Comparison of ENCODE assay signal across 8 cellular contexts in the genomic region with DNA sequence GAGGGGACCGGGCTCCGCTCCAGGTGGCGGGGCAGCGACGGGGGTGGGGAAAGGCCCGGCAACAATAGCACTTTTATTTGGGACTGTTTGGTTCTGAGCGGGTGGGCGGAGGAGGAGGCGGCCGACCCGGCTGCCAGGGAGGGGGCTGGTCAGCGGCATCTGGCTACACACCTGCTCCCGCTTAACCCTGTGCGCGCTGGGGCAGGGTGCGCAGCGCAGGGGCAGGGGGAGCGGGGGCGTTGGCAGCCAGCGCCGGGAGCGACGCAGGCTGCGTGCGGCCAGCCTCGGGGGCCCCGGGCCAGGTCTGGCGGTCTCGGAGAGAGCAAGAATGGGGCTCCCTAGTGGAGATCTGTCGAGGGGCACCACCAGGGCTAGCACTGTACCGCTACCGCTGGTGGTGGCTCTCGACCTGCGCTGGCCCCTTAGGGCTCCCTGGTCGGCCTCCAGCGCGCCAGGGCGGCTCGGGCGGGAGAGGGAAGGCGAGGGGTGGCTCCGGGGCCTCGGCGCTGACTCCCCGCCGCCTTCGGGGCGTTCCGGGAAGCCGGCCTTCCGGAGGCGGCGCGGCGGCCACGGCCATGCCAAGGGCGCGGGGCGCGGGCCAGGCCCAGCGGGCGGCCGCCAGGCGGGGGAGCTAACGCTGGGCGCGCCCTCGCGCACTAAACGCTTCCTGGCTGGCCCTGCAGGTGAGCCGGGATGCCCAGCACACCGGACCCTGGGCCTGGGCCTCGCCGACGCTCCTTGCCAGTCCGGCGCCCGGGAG.
DNase-seq lines count a peak whose midpoint lies in the region; ATAC-seq and TF ChIP-seq lines count a peak whose summit lies in the region.

No MANE protein-coding gene starts in this region.

- intact Hi-C loops in lower lobe of right lung (cut with DNase I) (no loop called here), stomach (cut with DNase I; ENCODE audit: low total_unique reads) (no loop called here), lower leg skin (cut with DNase I; ENCODE audit: low total_unique reads) (loop anchor here (10.0 kb wide), 1 partner anchor 247 kb away; no protein-coding TSS in a partner anchor)

- H3K36me3 ChIP-seq in NT2/D1 (ENCODE audit: insufficient read depth, insufficient read length, low read length) (no peaks in the 10 kb centered on the region), lower lobe of right lung (no peaks in the 10 kb centered on the region), stomach (no peaks in the 10 kb centered on the region)

- no peak overlapping the region for H3K9ac ChIP-seq in NT2/D1 (ENCODE audit: insufficient read length, low read depth)

- no peak overlapping the region for H3K4me3 Mint-ChIP-seq in activated CD4-positive, alpha-beta T cell treated with anti-CD3 and anti-CD28 coated beads, Interleukin-2, amount 10 ng/mL, durations not matched to agents 7 days and 5 days

- peak; percentile 13 for DNase-seq in activated CD4-positive, alpha-beta T cell treated with anti-CD3 and anti-CD28 coated beads, Interleukin-2, amount 50 U/mL, for 1 hour
- DNase-seq in activated CD4-positive, alpha-beta T cell treated with anti-CD3 and anti-CD28 coated beads, Interleukin-2, amount 10 ng/mL, durations not matched to agents 7 days and 5 days: no peak
- DNase-seq in NT2/D1 (ENCODE audit: low read depth, low spot score): no peak
- peak; percentile 68 for DNase-seq in lower lobe of right lung
- peak; percentile 89 for DNase-seq in stomach
- no peak for DNase-seq in lower leg skin (ENCODE audit: low spot score in 2 of 2)

- no peak for TF ChIP-seq POLR2A in stomach (IDR thresholded peaks at IDR 0.05)
- no peak for TF ChIP-seq POLR2A in lower leg skin (IDR thresholded peaks at IDR 0.05)

- H3K9me3 ChIP-seq in NT2/D1 (ENCODE audit: insufficient read depth, low read length) (no peaks in the 10 kb centered on the region), lower lobe of right lung (no peaks in the 10 kb centered on the region), stomach (no peaks in the 10 kb centered on the region)

- TF ChIP-seq EP300 in stomach (IDR thresholded peaks at IDR 0.05): no peak

- H3K27me3 Mint-ChIP-seq in activated CD4-positive, alpha-beta T cell treated with anti-CD3 and anti-CD28 coated beads, Interleukin-2, amount 10 ng/mL, durations not matched to agents 7 days and 5 days: peaks cover 37% of the 10 kb centered on the region

- TF ChIP-seq CTCF in lower lobe of right lung (IDR thresholded peaks at IDR 0.05) (no peak), stomach (IDR thresholded peaks at IDR 0.05) (peak in 3 of 7 experiments; percentile 11 to 45 (median 15)), lower leg skin (IDR thresholded peaks at IDR 0.05) (no peak)

- CTCF ChIA-PET in activated CD4-positive, alpha-beta T cell treated with anti-CD3 and anti-CD28 coated beads, Interleukin-2, amount 10 ng/mL, durations not matched to agents 7 days and 5 days (lab: Charles Lee): no interaction called here

- peaks cover 9% of the 10 kb centered on the region for H3K4me1 Mint-ChIP-seq in activated CD4-positive, alpha-beta T cell treated with anti-CD3 and anti-CD28 coated beads, Interleukin-2, amount 10 ng/mL, durations not matched to agents 7 days and 5 days

- 0 to 4% (median 1%) methylated on average over 5 to 78 of the region's 78 CpGs for WGBS in stomach, 5 donors
- WGBS in lower leg skin, 2 donors: 1 to 5% methylated on average over 3 to 45 of the region's 78 CpGs

- H3K27ac ChIP-seq in cingulate gyrus (ENCODE audit: low read depth, low read length) (peak overlapping the region; percentile 60), lower lobe of right lung (peak overlapping the region; percentile 81), stomach (peak overlapping the region; percentile 87 to 95 (median 93))

- POLR2A ChIA-PET in activated CD4-positive, alpha-beta T cell treated with anti-CD3 and anti-CD28 coated beads, Interleukin-2, amount 10 ng/mL, durations not matched to agents 7 days and 5 days (lab: Charles Lee): no interaction called here

- no peak overlapping the region for H3K27ac Mint-ChIP-seq in activated CD4-positive, alpha-beta T cell treated with anti-CD3 and anti-CD28 coated beads, Interleukin-2, amount 10 ng/mL, durations not matched to agents 7 days and 5 days

- ATAC-seq in lower lobe of right lung: peak; percentile 84 to 89
- no peak for ATAC-seq in GM21367 (IDR thresholded peaks at IDR 0.05; ENCODE audit: unreplicated experiment)

- H3K36me3 Mint-ChIP-seq in activated CD4-positive, alpha-beta T cell treated with anti-CD3 and anti-CD28 coated beads, Interleukin-2, amount 10 ng/mL, durations not matched to agents 7 days and 5 days (ENCODE audit: low read depth): no peaks in the 10 kb centered on the region

- H3K27me3 ChIP-seq in NT2/D1 (ENCODE audit: insufficient read depth, insufficient read length) (peaks cover 62% of the 10 kb centered on the region), lower lobe of right lung (ENCODE audit: low read depth) (peaks cover 19% of the 10 kb centered on the region), stomach (peaks cover 0 to 32% (median 14%) of the 10 kb centered on the region in 3 donors)

- H3K4me3 ChIP-seq in NT2/D1 (ENCODE audit: insufficient read length, low read depth): peak overlapping the region; percentile 28
- peak overlapping the region; percentile 57 for H3K4me3 ChIP-seq in lower lobe of right lung
- peak overlapping the region; percentile 45 to 63 (median 52) for H3K4me3 ChIP-seq in stomach
- H3K4me3 ChIP-seq in lower leg skin (ENCODE audit: low read depth, poor library complexity, severe bottlenecking): no peak overlapping the region

- peaks cover 18% of the 10 kb centered on the region for H3K4me1 ChIP-seq in NT2/D1 (ENCODE audit: insufficient read depth, insufficient read length)
- H3K4me1 ChIP-seq in lower lobe of right lung: peaks cover 27% of the 10 kb centered on the region
- H3K4me1 ChIP-seq in stomach: peaks cover 36 to 61% (median 49%) of the 10 kb centered on the region in 4 donors

- H3K9me3 Mint-ChIP-seq in activated CD4-positive, alpha-beta T cell treated with anti-CD3 and anti-CD28 coated beads, Interleukin-2, amount 10 ng/mL, durations not matched to agents 7 days and 5 days: no peaks in the 10 kb centered on the region

Comparison
In these comparisons a context has a peak if more than half of its experiments do, and no peak if none do; other contexts are left out.
1. DNase-seq: peak in activated CD4-positive, alpha-beta T cell treated with anti-CD3 and anti-CD28 coated beads, Interleukin-2, amount 50 U/mL, for 1 hour (single experiment), lower lobe of right lung (single experiment) and stomach (single experiment); none in activated CD4-positive, alpha-beta T cell treated with anti-CD3 and anti-CD28 coated beads, Interleukin-2, amount 10 ng/mL, durations not matched to agents 7 days and 5 days (single experiment), NT2/D1 (single experiment) and lower leg skin (0 of 2).
2. Peak in every context shown above with its lines, with median percentiles within 50 percentile points of each other: H3K27ac ChIP-seq.